In genomic region chr7:46091071-46091470, GRCh38 we compare ENCODE assay signal across 22 cellular contexts.
DNase-seq lines count a peak whose midpoint lies in the region; ATAC-seq and TF ChIP-seq lines count a peak whose summit lies in the region.
"Had no signal": no experiment of that assay in that cellular context is flagged by ENCODE, and none has a peak within 500 bp of the region (broad histone marks: within the 10 kb centered on the region; RNA-seq: fewer than 3 reads in every experiment).

No MANE protein-coding gene starts in this region.

- no peak overlapping the region for H3K4me2 ChIP-seq in neuronal stem cell (ENCODE audit: insufficient read depth, low read length, poor library complexity, severe bottlenecking)
- H3K4me2 ChIP-seq: BLaER1 had no signal

- H3K27me3 ChIP-seq in neuronal stem cell (ENCODE audit: control insufficient read depth in 3 of 3, insufficient read depth in 3 of 3, low read depth in 1 of 3, low read length in 3 of 3), result no peaks in the 10 kb centered on the region
- H3K27me3 ChIP-seq: BE2C, BLaER1 had no signal

- H4K91ac ChIP-seq in neuronal stem cell (ENCODE audit: low read depth, low read length, poor library complexity), result no peak overlapping the region

- H3K27ac ChIP-seq in neuronal stem cell (replicated peaks; ENCODE audit: low read length) (no peak overlapping the region), coronary artery (no peak overlapping the region)
- H3K27ac ChIP-seq: BLaER1 had no signal

- H2BK12ac ChIP-seq in neuronal stem cell (ENCODE audit: low read length), result no peak overlapping the region

- no peak overlapping the region for H3K14ac ChIP-seq in neuronal stem cell (ENCODE audit: low read length)

- DNase-seq in astrocyte of the cerebellum (ENCODE audit: low read depth), result peak; percentile 31
- DNase-seq in fibroblast of peridontal ligament (ENCODE audit: extremely low read depth), result peak; percentile 61
- no peak for DNase-seq in neuronal stem cell (ENCODE audit: low spot score)
- no peak for DNase-seq in coronary artery (ENCODE audit: low spot score)
- DNase-seq: 8988T; ACHN; BE2C; C1 segment of cervical spinal cord; CD4-positive, alpha-beta memory T cell; CD4-positive, CD25-positive, alpha-beta regulatory T cell; CD8-positive, alpha-beta memory T cell; COR-L47; DMS 273 treated with DMSO at 0.1 percent for 48 hours; DMS153; DMS53; DMS79; DND-41; EL; GDM1 had no signal

- H2BK5ac ChIP-seq in neuronal stem cell (ENCODE audit: low read length), result no peak overlapping the region

- no peak overlapping the region for H3K18ac ChIP-seq in neuronal stem cell (ENCODE audit: low read length)

- in situ Hi-C loops in astrocyte of the cerebellum (cut with HindIII; ENCODE audit: low sequenced_read_pairs), result no loop called here

- H4K8ac ChIP-seq in neuronal stem cell (ENCODE audit: low read depth, low read length), result no peak overlapping the region

- H3K36me3 ChIP-seq in neuronal stem cell (replicated peaks in 1 of 2; ENCODE audit: control insufficient read depth in 2 of 2, insufficient read depth in 2 of 2, low read length in 2 of 2), result no peaks in the 10 kb centered on the region
- H3K36me3 ChIP-seq: BE2C, BLaER1 had no signal

- H2AFZ ChIP-seq in neuronal stem cell (ENCODE audit: low read length), result no peak overlapping the region

- peaks cover 7 to 8% of the 10 kb centered on the region in 2 donors for H3K4me1 ChIP-seq in neuronal stem cell (ENCODE audit: control insufficient read depth in 2 of 2, insufficient read depth in 1 of 2, low read depth in 1 of 2, low read length in 2 of 2)
- H3K4me1 ChIP-seq: BE2C, BLaER1 had no signal

- no peak overlapping the region for H3K4ac ChIP-seq in neuronal stem cell (ENCODE audit: low read length)

- H2AK5ac ChIP-seq in neuronal stem cell (ENCODE audit: low read depth, low read length), result no peak overlapping the region

- no peak overlapping the region for H3K23ac ChIP-seq in neuronal stem cell (ENCODE audit: low read depth, low read length, poor library complexity)

- H3K4me3 ChIP-seq in astrocyte of the cerebellum (ENCODE audit: low read depth, low read length) (no peak overlapping the region), neuronal stem cell (ENCODE audit: low read length in 2 of 2) (no peak overlapping the region), coronary artery (no peak overlapping the region)
- H3K4me3 ChIP-seq: BLaER1, GM12878 had no signal

- H3K9ac ChIP-seq in neuronal stem cell (ENCODE audit: low read depth, low read length, poor library complexity), result no peak overlapping the region
- H3K9ac ChIP-seq: BLaER1 had no signal

- H2BK120ac ChIP-seq in neuronal stem cell (ENCODE audit: low read depth, low read length), result no peak overlapping the region

- no peak for TF ChIP-seq CTCF in astrocyte of the cerebellum (IDR thresholded peaks at IDR 0.05; ENCODE audit: low read depth, low read length, missing control alignments)
- no peak for TF ChIP-seq CTCF in coronary artery (IDR thresholded peaks at IDR 0.05)

- no peaks in the 10 kb centered on the region for H3K79me1 ChIP-seq in neuronal stem cell (ENCODE audit: low read depth, low read length)

- no CpG with 5 or more reads among the region's 1 CpG for WGBS in neuronal stem cell (ENCODE audit: extremely low coverage in 2 of 2, insufficient read length in 2 of 2, insufficient replicate concordance in 1 of 2), 2 donors

- ATAC-seq in GM21390 (IDR thresholded peaks at IDR 0.05; ENCODE audit: unreplicated experiment), result no peak
- ATAC-seq: GM12878 had no signal

- no peak overlapping the region for H2BK15ac ChIP-seq in neuronal stem cell (ENCODE audit: low read length)

- no peaks in the 10 kb centered on the region for H3K9me3 ChIP-seq in neuronal stem cell (replicated peaks in 1 of 2; ENCODE audit: control insufficient read depth in 2 of 2, insufficient read depth in 1 of 2, low read depth in 1 of 2, low read length in 2 of 2)
- H3K9me3 ChIP-seq: BE2C, BLaER1 had no signal

Comparison
In these comparisons a context has a peak if more than half of its experiments do, and no peak if none do; other contexts are left out.
1. DNase-seq: peak in astrocyte of the cerebellum (single experiment) and fibroblast of peridontal ligament (single experiment); none in neuronal stem cell (single experiment) and coronary artery (single experiment).